Comparison of ENCODE assay signal across 17 cellular contexts in genomic region chr15:57654136-57654845, GRCh38. TPM values are rescaled to one million over a fixed set of nuclear protein-coding genes. Genes with fewer than 3 reads are reported as not detected.
DNase-seq lines count a peak whose midpoint lies in the region; ATAC-seq, FAIRE-seq and TF ChIP-seq lines count a peak whose summit lies in the region.
"Had no signal": no experiment of that assay in that cellular context is flagged by ENCODE, and none has a peak within 500 bp of the region (broad histone marks: within the 10 kb centered on the region; RNA-seq: fewer than 3 reads in every experiment).

No MANE protein-coding gene starts in this region.

- H3K36me3 ChIP-seq in heart right ventricle (peaks cover 0 to 6% (median 0%) of the 10 kb centered on the region in 9 donors), HepG2 (replicated peaks in 1 of 2; ENCODE audit: control insufficient read depth in 1 of 2, insufficient read depth in 2 of 2, low read length in 2 of 2) (no peaks in the 10 kb centered on the region)
- H3K36me3 ChIP-seq: tibial nerve had no signal

- TF ChIP-seq CTCF in heart right ventricle (IDR thresholded peaks at IDR 0.05) (no peak), HepG2 (CRISPR knock-in tag; IDR thresholded peaks at IDR 0.05) (no peak)

- no peak for TF ChIP-seq RAD21 in HepG2 (CRISPR knock-in tag; IDR thresholded peaks at IDR 0.05)

- no peak for TF ChIP-seq EP300 in HepG2 (IDR thresholded peaks at IDR 0.05; ENCODE audit: low read depth in 2 of 2, low read length in 2 of 2)
- TF ChIP-seq EP300 in HepG2 (CRISPR knock-in tag; IDR thresholded peaks at IDR 0.05; ENCODE audit: borderline replicate concordance) = no peak

- in situ Hi-C loops in HepG2 (cut with HindIII; ENCODE audit: extremely low pct_ligation_motif_present, low pct_unique_long_range_greater_than_20kb) = no loop called here

- ATAC-seq in heart right ventricle (peak in 1 of 8 donors; percentile 19), HepG2 (no peak), HG02588 (IDR thresholded peaks at IDR 0.05; ENCODE audit: unreplicated experiment) (no peak)
- ATAC-seq: PC-3 had no signal

- CTCF ChIA-PET in HepG2 (lab: Yijun Ruan, JAX; ENCODE audit: low intra/inter-chr PET ratio, low total read pairs) = no interaction called here

- no peak for FAIRE-seq in HepG2 (lab: Jason Lieb, UNC)
- FAIRE-seq: GM12892 had no signal

- WGBS in heart right ventricle, 2 donors = 69 to 76% methylated on average over 5 of the region's 5 CpGs
- 56% methylated on average over 5 of the region's 5 CpGs for WGBS in HepG2 (ENCODE audit: low lambda C conversion rate)

- H4K20me1 ChIP-seq in HepG2 (ENCODE audit: insufficient read depth, low read length) = no peaks in the 10 kb centered on the region; the same call in 1 of the 2 replicates

- H2AFZ ChIP-seq in HepG2 (ENCODE audit: low read length) = no peak overlapping the region

- no peaks in the 10 kb centered on the region for H3K9me3 ChIP-seq in heart right ventricle
- no peaks in the 10 kb centered on the region for H3K9me3 ChIP-seq in HepG2 (ENCODE audit: low read length)
- H3K9me3 ChIP-seq: tibial nerve had no signal

- POLR2A ChIA-PET in HepG2 (lab: Yijun Ruan, JAX) = no interaction called here

- intact Hi-C loops in heart right ventricle (cut with DNase I) = loop anchor here in 1 of 10 donors (10.0 kb wide), 1 partner anchor 759 kb away; no protein-coding TSS in a partner anchor
- intact Hi-C loops in cardiac septum (cut with DNase I) = no loop called here
- intact Hi-C loops in HepG2 (cut with micrococcal nuclease; ENCODE audit: unreplicated experiment) = loop anchor here (2.0 kb wide), 1 partner anchor 93 kb away; no protein-coding TSS in a partner anchor

- H3K4me1 ChIP-seq in heart right ventricle (peaks cover 5 to 75% (median 23%) of the 10 kb centered on the region in 9 donors), HepG2 (ENCODE audit: insufficient read depth, low read length) (peaks cover 10% of the 10 kb centered on the region)
- H3K4me1 ChIP-seq: tibial nerve had no signal

- H3K27me3 ChIP-seq in heart right ventricle (no peaks in the 10 kb centered on the region), HepG2 (ENCODE audit: control insufficient read depth in 1 of 2, insufficient read depth in 2 of 2, low read length in 2 of 2) (peaks cover 0 to 3% of the 10 kb centered on the region in 2 experiments; a peak in 1 of 5 replicates)
- H3K27me3 ChIP-seq: tibial nerve had no signal

- H3K4me3 ChIP-seq in heart right ventricle (no peak overlapping the region), HepG2 (replicated peaks in 1 of 3; ENCODE audit: insufficient read depth in 1 of 3, low read depth in 2 of 3, low read length in 3 of 3) (no peak overlapping the region)
- H3K4me3 ChIP-seq: tibial nerve had no signal

- TF ChIP-seq POLR2A in HepG2 (IDR thresholded peaks at IDR 0.05; ENCODE audit: insufficient read depth in 1 of 2, low read depth in 2 of 2, low read length in 2 of 2) = no peak

- H3K27ac ChIP-seq in heart right ventricle = peak overlapping the region in 6 of 10 donors; percentile 21 to 70 (median 52)
- peak overlapping the region; percentile 32 for H3K27ac ChIP-seq in epithelial cell of prostate
- no peak overlapping the region for H3K27ac ChIP-seq in HepG2 (ENCODE audit: extremely low read length, insufficient read depth, low read length)
- H3K27ac ChIP-seq: tibial nerve had no signal

- H3K79me2 ChIP-seq in HepG2 (ENCODE audit: insufficient read depth, low read length) = no peaks in the 10 kb centered on the region

- no TSS peak for BruUV-seq in HepG2 (replicated peaks; lab: Mats Ljungman, UMichigan)

- DNase-seq in heart right ventricle (no peak), cardiac septum (ENCODE audit: low spot score) (no peak), epithelial cell of prostate (ENCODE audit: low read depth, low spot score) (no peak), HepG2 (ENCODE audit: low spot score) (no peak), HK-2 (ENCODE audit: unreplicated experiment) (no peak), NCI-H2227 (lab: John Stamatoyannopoulos, UW; ENCODE audit: unreplicated experiment) (no peak)
- no peak for DNase-seq in activated naive CD4-positive, alpha-beta T cell treated with anti-CD3 and anti-CD28 coated beads, Interleukin-2, amount 50 U/mL, for 16 hours
- DNase-seq: activated T-cell treated with anti-CD3 and anti-CD28 coated beads, Interleukin-2, amount 50 U/mL, for 24 hours; AML-193; cortex of kidney; head of caudate nucleus; MM.1S; PC-3; stimulated activated CD4-positive, alpha-beta T cell treated with anti-CD3 and anti-CD28 coated beads, Interleukin-12 subunit alpha, Interleukin-12 subunit beta, amount 100 ng/mL, for 4 hours had no signal

- no peak overlapping the region for H3K4me2 ChIP-seq in HepG2 (ENCODE audit: low read depth, low read length)

- H3K9ac ChIP-seq in HepG2 (ENCODE audit: insufficient read depth, low read depth, low read length) = no peak overlapping the region

TF ChIP-seq in HepG2, 621 proteins besides CTCF, POLR2A, EP300 and RAD21:
- TF ChIP-seq ZNF777 (CRISPR knock-in tag; IDR thresholded peaks at IDR 0.05) = no peak
- no peak for TF ChIP-seq HOXA5 (CRISPR knock-in tag; IDR thresholded peaks at IDR 0.05)
- no peak for TF ChIP-seq ZFAT (CRISPR knock-in tag; conservative IDR thresholded peaks at IDR 0.05)
- no peak for TF ChIP-seq NKX3-1 (CRISPR knock-in tag; IDR thresholded peaks at IDR 0.05)
- TF ChIP-seq SAP130 (CRISPR knock-in tag; IDR thresholded peaks at IDR 0.05; ENCODE audit: low read depth) = no peak
- no peak for TF ChIP-seq KLF15 (CRISPR knock-in tag; IDR thresholded peaks at IDR 0.05; ENCODE audit: borderline replicate concordance)
- TF ChIP-seq CEBPB (IDR thresholded peaks at IDR 0.05; ENCODE audit: borderline replicate concordance, low read depth, low read length) = peak; percentile 25; the same call in 1 of the 2 replicates
- no peak for TF ChIP-seq MTA3 (CRISPR knock-in tag; IDR thresholded peaks at IDR 0.05)
- TF ChIP-seq FLYWCH1 (CRISPR knock-in tag; IDR thresholded peaks at IDR 0.05) = no peak
- no peak for TF ChIP-seq MXD4 (CRISPR knock-in tag; IDR thresholded peaks at IDR 0.05)
- TF ChIP-seq ZSCAN31 (CRISPR knock-in tag; IDR thresholded peaks at IDR 0.05; ENCODE audit: low read depth) = no peak
- TF ChIP-seq KAT2B (IDR thresholded peaks at IDR 0.05; ENCODE audit: borderline replicate concordance, low read depth, low read length) = no peak
- no peak for TF ChIP-seq TFDP1 (CRISPR knock-in tag; IDR thresholded peaks at IDR 0.05; ENCODE audit: borderline replicate concordance)
- no peak for TF ChIP-seq ZFP62 (CRISPR knock-in tag; IDR thresholded peaks at IDR 0.05)
- no peak for TF ChIP-seq NR2F2 (IDR thresholded peaks at IDR 0.05; ENCODE audit: borderline replicate concordance, low read depth)
- TF ChIP-seq HCFC1 (IDR thresholded peaks at IDR 0.05; ENCODE audit: low read depth, low read length) = no peak
- peak; percentile 23; the same call in 1 of the 2 replicates for TF ChIP-seq CREB1 (IDR thresholded peaks at IDR 0.05)
- no peak for TF ChIP-seq CREB1 (CRISPR knock-in tag; IDR thresholded peaks at IDR 0.05)
TF ChIP-seq in HepG2: peak in this region for 2.

RNA-seq across cellular contexts. Expression of gene POLR2M, which starts 52.2 kb away (rescaled TPM):
- 10 to 100 TPM; 42.1 to 89.2 (median 56.5) TPM for total RNA-seq in heart right ventricle
- 10 to 100 TPM; 15.2 to 85.7 TPM for polyA plus RNA-seq in heart right ventricle
- total RNA-seq in cardiac septum = 80.8 TPM
- total RNA-seq in HepG2 (2016; rRNA removed; fragmentation: Illumina TruSeq; extraction: Trizol) = 48.5 and 61.8 TPM in 2 replicates
- total RNA-seq in HepG2 (2016; cell fraction: cytosol; rRNA removed; fragmentation: Illumina TruSeq; extraction: Trizol; ENCODE audit: low read depth) = 4.0 and 5.4 TPM in 2 replicates
- 39.5 and 65.0 TPM in 2 replicates for total RNA-seq in HepG2 (2016; cell fraction: insoluble cytoplasmic fraction; rRNA removed; fragmentation: Illumina TruSeq; extraction: Trizol)
- total RNA-seq in HepG2 (2016; cell fraction: membrane; rRNA removed; fragmentation: Illumina TruSeq; extraction: Trizol) = 21.6 and 23.1 TPM in 2 replicates
- 23.3 and 26.3 TPM in 2 replicates for total RNA-seq in HepG2 (2016; cell fraction: nucleus; rRNA removed; fragmentation: Illumina TruSeq; extraction: Trizol)
- 24.4 and 25.9 TPM in 2 replicates for polyA plus RNA-seq in HepG2 (2011; rRNA removed)
- 23.8 and 62.0 TPM in 2 replicates for polyA plus RNA-seq in HepG2 (2011; cell fraction: cytosol; rRNA removed)
- polyA plus RNA-seq in HepG2 (2011; cell fraction: nucleus; rRNA removed) = 43.6 and 62.6 TPM in 2 replicates
- polyA plus RNA-seq in HepG2 (2012) = 14.3 and 21.4 TPM in 2 replicates
- polyA plus RNA-seq in HepG2 (2016; cell fraction: cytosol; fragmentation: Illumina TruSeq; extraction: Trizol; ENCODE audit: low read depth) = 2.4 and 3.3 TPM in 2 replicates
- polyA plus RNA-seq in HepG2 (2016; cell fraction: insoluble cytoplasmic fraction; fragmentation: Illumina TruSeq; extraction: Trizol; ENCODE audit: low read depth) = 41.3 and 47.7 TPM in 2 replicates
- 10.0 and 11.0 TPM in 2 replicates for polyA plus RNA-seq in HepG2 (2016; cell fraction: membrane; fragmentation: Illumina TruSeq; extraction: Trizol; ENCODE audit: low read depth)
- 14.2 and 15.8 TPM in 2 replicates for polyA plus RNA-seq in HepG2 (2016; cell fraction: nucleus; fragmentation: Illumina TruSeq; extraction: Trizol; ENCODE audit: insufficient read depth, low read depth)
- 38.9 and 73.5 TPM in 2 replicates for polyA minus RNA-seq in HepG2 (2011; rRNA and poly(A)+ RNA removed; ENCODE audit: low replicate concordance)
- polyA minus RNA-seq in HepG2 (2011; cell fraction: cytosol; rRNA and poly(A)+ RNA removed) = 20.3 and 42.4 TPM in 2 replicates
- 14.2 and 21.1 TPM in 2 replicates for polyA minus RNA-seq in HepG2 (2011; cell fraction: nucleus; rRNA and poly(A)+ RNA removed)
